Comparison of ENCODE assay signal across 11 cellular contexts in the genomic region with DNA sequence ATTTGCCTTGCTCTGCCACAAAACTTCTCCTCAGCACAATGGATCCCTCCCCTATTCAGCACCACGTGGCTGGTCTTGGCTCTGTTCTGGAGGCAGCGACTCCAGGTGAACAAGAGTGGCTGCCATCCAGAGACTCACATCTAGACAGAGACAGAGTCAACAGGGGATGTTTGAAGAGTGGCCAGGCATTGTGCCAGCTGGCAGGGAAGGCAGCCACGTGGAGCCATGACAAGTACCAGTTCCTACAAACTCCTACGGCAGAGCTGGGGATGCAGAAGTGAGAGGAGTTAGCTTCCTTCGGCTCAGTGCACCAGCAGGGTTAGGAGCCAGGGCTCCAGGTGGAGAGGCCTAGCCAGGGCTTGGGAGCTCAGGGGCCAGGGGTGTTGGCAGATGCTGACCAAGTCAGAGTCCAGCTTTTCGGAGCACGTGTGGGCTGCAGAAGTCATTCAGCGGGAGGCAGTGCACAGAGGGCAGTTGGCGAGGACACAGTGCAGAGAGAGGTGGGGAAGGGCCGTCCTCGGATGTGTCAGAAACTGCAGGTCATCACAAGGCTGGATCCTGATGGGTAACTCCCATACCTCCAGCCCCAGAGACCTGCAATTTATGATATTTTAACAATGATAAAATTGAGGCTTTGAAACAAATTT.
DNase-seq lines count a peak whose midpoint lies in the region; ATAC-seq and TF ChIP-seq lines count a peak whose summit lies in the region.
"Had no signal": no experiment of that assay in that cellular context is flagged by ENCODE, and none has a peak within 500 bp of the region (broad histone marks: within the 10 kb centered on the region; RNA-seq: fewer than 3 reads in every experiment).

No MANE protein-coding gene starts in this region.

- H3K36me3 ChIP-seq in BE2C = no peaks in the 10 kb centered on the region
- H3K36me3 ChIP-seq: thoracic aorta had no signal

- peak; percentile 33 for DNase-seq in COLO829 (ENCODE audit: low spot score)
- peak; percentile 96 for DNase-seq in NCI-H2029 treated with DMSO at 0.1 percent for 48 hours (lab: John Stamatoyannopoulos, UW)
- DNase-seq in cerebellum (ENCODE audit: low spot score) = peak; percentile 74
- peak; percentile 94 for DNase-seq in mucosa of gallbladder (ENCODE audit: low spot score)
- no peak for DNase-seq in effector CD8-positive, alpha-beta T cell (lab: John Stamatoyannopoulos, UW)
- DNase-seq in OCI-M1 (lab: John Stamatoyannopoulos, UW) = no peak
- no peak for DNase-seq in BE2C
- DNase-seq: activated B cell treated with CpG ODN at 0.5 μM for 24 hours; stimulated activated CD4-positive, alpha-beta T cell treated with anti-CD3 and anti-CD28 coated beads, Interleukin-1b, Interleukin-23, amount 100 ng/mL, for 48 hours had no signal

- no peak overlapping the region for H3K4me3 ChIP-seq in BE2C (ENCODE audit: low read depth, low read length)
- H3K4me3 ChIP-seq: thoracic aorta had no signal

- H3K4me1 ChIP-seq in BE2C = no peaks in the 10 kb centered on the region

- no peak for TF ChIP-seq CTCF in BE2C (IDR thresholded peaks at IDR 0.05; ENCODE audit: low read depth, low read length)

- no peaks in the 10 kb centered on the region for H3K9me3 ChIP-seq in BE2C
- H3K9me3 ChIP-seq: thoracic aorta had no signal

- ATAC-seq in GM18909 (IDR thresholded peaks at IDR 0.05; ENCODE audit: poor library complexity, unreplicated experiment) = no peak

- H3K27me3 ChIP-seq in BE2C = no peaks in the 10 kb centered on the region

Comparison
In these comparisons a context has a peak if more than half of its experiments do, and no peak if none do; other contexts are left out.
1. DNase-seq: peak in COLO829 (single experiment), NCI-H2029 treated with DMSO at 0.1 percent for 48 hours (single experiment), cerebellum (single experiment) and mucosa of gallbladder (single experiment); none in effector CD8-positive, alpha-beta T cell (single experiment), OCI-M1 (single experiment) and BE2C (single experiment).